1 cellular context compared by ENCODE assay signal in the genomic region with DNA sequence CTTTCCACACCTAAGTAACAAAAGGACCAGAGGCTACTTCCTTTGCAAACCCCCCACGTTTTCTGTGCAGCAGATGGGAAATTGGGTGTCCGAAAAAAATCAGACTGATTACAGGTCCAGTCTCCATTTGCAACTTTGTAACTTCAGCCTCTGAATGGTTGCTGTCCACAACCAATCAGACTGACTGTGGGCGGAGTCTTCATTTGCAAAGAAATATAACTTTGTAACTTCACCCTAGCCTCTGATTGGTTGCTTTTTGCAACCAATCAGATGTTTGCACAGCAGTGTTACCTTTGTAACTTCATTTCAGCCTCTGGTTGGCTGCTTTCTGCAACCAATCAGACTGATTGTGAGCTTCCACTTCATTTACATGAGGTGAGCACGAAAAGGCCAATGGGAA.
TF ChIP-seq lines count a peak whose summit lies in the region.

No MANE protein-coding gene starts in this region.

TF ChIP-seq in K562, 482 proteins besides CTCF, POLR2A, EP300 and RAD21:
- TF ChIP-seq NFYB (IDR thresholded peaks at IDR 0.05; ENCODE audit: extremely low read depth, insufficient read length), result peak; percentile 49
- TF ChIP-seq NR2C1 (IDR thresholded peaks at IDR 0.05), result no peak
- TF ChIP-seq NR2C1 (tag; IDR thresholded peaks at IDR 0.05), result no peak
